In the genomic region with DNA sequence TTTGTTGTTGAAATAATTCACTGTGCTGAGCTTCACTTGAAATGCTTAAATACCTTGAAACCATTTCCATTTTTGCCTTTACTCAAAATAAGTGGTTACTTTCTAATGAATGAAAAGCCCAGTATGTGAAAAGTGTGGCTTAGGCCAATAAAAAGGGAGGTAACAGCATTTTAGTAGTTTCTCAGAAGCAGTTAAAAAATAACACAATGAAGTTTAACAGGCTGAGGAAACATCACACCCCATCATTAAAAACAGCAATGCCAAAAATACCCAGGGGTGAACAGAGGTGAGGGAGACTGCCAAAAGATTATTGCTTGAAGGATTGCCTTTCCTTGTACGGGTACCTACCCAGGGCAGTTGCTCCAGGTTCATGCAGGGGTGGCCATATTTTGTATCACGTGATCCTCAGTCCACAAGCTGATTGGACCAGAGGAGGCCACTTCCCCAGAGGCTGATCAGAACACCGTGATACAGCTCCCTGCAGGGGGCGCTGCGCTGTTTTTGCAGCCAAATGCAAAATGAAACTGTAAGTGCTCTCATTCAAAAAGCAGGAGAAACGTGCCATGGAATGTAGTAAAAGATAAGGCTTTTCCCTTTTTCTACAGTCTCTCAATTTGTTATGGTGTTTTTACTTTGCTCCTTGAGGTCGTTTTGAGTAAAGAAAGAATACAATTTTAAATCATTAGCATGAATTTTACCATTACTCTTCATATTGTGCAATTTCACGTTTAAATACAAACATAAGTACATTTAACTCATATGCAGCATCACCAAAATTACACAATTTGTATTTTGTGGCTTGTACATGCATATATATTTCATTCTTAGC, we compare ENCODE assay signal across 8 cellular contexts.
DNase-seq lines count a peak whose midpoint lies in the region; ATAC-seq lines count a peak whose summit lies in the region.

No MANE protein-coding gene starts in this region.

- ATAC-seq in left lobe of liver = peak; percentile 85
- ATAC-seq in HG03469 (IDR thresholded peaks at IDR 0.05; ENCODE audit: unreplicated experiment) = no peak

- DNase-seq in ELR (ENCODE audit: low read depth) (peak; percentile 94), M059J (ENCODE audit: low read depth) (peak; percentile 95), T1000 (lab: John Stamatoyannopoulos, UW) (peak; percentile 88), dedifferentiated amniotic fluid mesenchymal stem cell (ENCODE audit: extremely low spot score) (peak; percentile 63), left lobe of liver (ENCODE audit: low spot score) (peak; percentile 93)
- peak; percentile 35 for DNase-seq in stimulated activated CD4-positive, alpha-beta T cell treated with anti-CD3 and anti-CD28 coated beads, Interleukin-4, amount 100 ng/mL, for 24 hours
- no peak for DNase-seq in stimulated activated naive CD4-positive, alpha-beta T cell (lab: John Stamatoyannopoulos, UW)

Comparison
In these comparisons a context has a peak if more than half of its experiments do, and no peak if none do; other contexts are left out.
1. DNase-seq: peak in ELR (single experiment), M059J (single experiment), T1000 (single experiment), dedifferentiated amniotic fluid mesenchymal stem cell (single experiment), left lobe of liver (single experiment) and stimulated activated CD4-positive, alpha-beta T cell treated with anti-CD3 and anti-CD28 coated beads, Interleukin-4, amount 100 ng/mL, for 24 hours (single experiment); none in stimulated activated naive CD4-positive, alpha-beta T cell (0 of 6).